In genomic region chr2:73979686-73980085, GRCh38 we compare ENCODE assay signal across 9 cellular contexts. TPM values are rescaled to one million over a fixed set of nuclear protein-coding genes. Genes with fewer than 3 reads are reported as not detected.
A peak's percentile ranks its signal among the peaks of the same experiment; 100 is the strongest.
DNase-seq lines count a peak whose midpoint lies in the region; ATAC-seq, FAIRE-seq and TF ChIP-seq lines count a peak whose summit lies in the region.
"Had no signal": no experiment of that assay in that cellular context is flagged by ENCODE, and none has a peak within 500 bp of the region (broad histone marks: within the 10 kb centered on the region; RNA-seq: fewer than 3 reads in every experiment).

No MANE protein-coding gene starts in this region.

- H3K4me1 Mint-ChIP-seq in CD4-positive, alpha-beta T cell (ENCODE audit: low read depth): peaks cover 83% of the 10 kb centered on the region
- peaks cover 83% of the 10 kb centered on the region for H3K4me1 Mint-ChIP-seq in activated naive CD8-positive, alpha-beta T cell (ENCODE audit: low read depth)
- peaks cover 56% of the 10 kb centered on the region for H3K4me1 Mint-ChIP-seq in stimulated activated memory B cell treated with anti-CD40 and anti-IgM and Interleukin-4, amounts not matched to agents 10 μg/mL and 1 μg/mL and 100 μg/mL, for 72 hours

- peak overlapping the region; percentile 69 for H3K27ac Mint-ChIP-seq in CD4-positive, alpha-beta T cell
- H3K27ac Mint-ChIP-seq in activated naive CD8-positive, alpha-beta T cell: peak overlapping the region; percentile 84
- no peak overlapping the region for H3K27ac Mint-ChIP-seq in stimulated activated memory B cell treated with anti-CD40 and anti-IgM and Interleukin-4, amounts not matched to agents 10 μg/mL and 1 μg/mL and 100 μg/mL, for 72 hours

- peak overlapping the region in 1 of 3 experiments; percentile 5 for H3K4me3 ChIP-seq in keratinocyte (ENCODE audit: control insufficient read depth in 2 of 3, extremely low read depth in 1 of 3, insufficient read depth in 2 of 3, low read depth in 1 of 3, low read length in 3 of 3)
- H3K4me3 ChIP-seq: prostate gland had no signal

- TF ChIP-seq CTCF in CD4-positive, alpha-beta T cell (IDR thresholded peaks at IDR 0.05): no peak
- TF ChIP-seq CTCF in keratinocyte (optimal IDR thresholded peaks at IDR 0.05 in 1 of 3, IDR thresholded peaks at IDR 0.05 in 1 of 3, conservative IDR thresholded peaks at IDR 0.05 in 1 of 3; ENCODE audit: extremely low read depth in 1 of 3, insufficient read depth in 2 of 3, low read length in 3 of 3): no peak

- no peaks in the 10 kb centered on the region for H3K27me3 Mint-ChIP-seq in CD4-positive, alpha-beta T cell
- H3K27me3 Mint-ChIP-seq in activated naive CD8-positive, alpha-beta T cell: no peaks in the 10 kb centered on the region
- H3K27me3 Mint-ChIP-seq in stimulated activated memory B cell treated with anti-CD40 and anti-IgM and Interleukin-4, amounts not matched to agents 10 μg/mL and 1 μg/mL and 100 μg/mL, for 72 hours: no peaks in the 10 kb centered on the region

- DNase-seq in CD4-positive, alpha-beta T cell: no peak
- DNase-seq in HS-5 (ENCODE audit: low read depth) (peak; percentile 71), keratinocyte (ENCODE audit: low read depth, low spot score) (no peak)
- no peak for DNase-seq in NK-92 treated with Interleukin-12 subunit alpha and Interleukin-12 subunit beta, amount 100 ng/mL, for 24 hours (lab: John Stamatoyannopoulos, UW)

- no peaks in the 10 kb centered on the region for H3K27me3 ChIP-seq in CD4-positive, alpha-beta T cell (ENCODE audit: control insufficient read depth, insufficient read depth, low read length)
- H3K27me3 ChIP-seq in keratinocyte (ENCODE audit: control insufficient read depth, extremely low read depth, insufficient read depth, low read length): no peaks in the 10 kb centered on the region

- H3K9me3 ChIP-seq in CD4-positive, alpha-beta T cell (ENCODE audit: control insufficient read depth, low read length): no peaks in the 10 kb centered on the region
- no peaks in the 10 kb centered on the region for H3K9me3 ChIP-seq in keratinocyte (ENCODE audit: control insufficient read depth, low read depth, low read length)
- H3K9me3 ChIP-seq: prostate gland had no signal

- H3K9me3 Mint-ChIP-seq in CD4-positive, alpha-beta T cell: no peaks in the 10 kb centered on the region
- no peaks in the 10 kb centered on the region for H3K9me3 Mint-ChIP-seq in activated naive CD8-positive, alpha-beta T cell (ENCODE audit: low read depth)
- no peaks in the 10 kb centered on the region for H3K9me3 Mint-ChIP-seq in stimulated activated memory B cell treated with anti-CD40 and anti-IgM and Interleukin-4, amounts not matched to agents 10 μg/mL and 1 μg/mL and 100 μg/mL, for 72 hours

- POLR2A ChIA-PET in CD4-positive, alpha-beta T cell (lab: Charles Lee): interaction anchor here (0.7 to 2.7 kb wide), 10 partner anchors 10 to 199 kb away, joined by 3 to 15 read pairs (median 4); partner anchors contain the start of genes DGUOK and MOB1A

- no peaks in the 10 kb centered on the region for H3K36me3 ChIP-seq in keratinocyte (ENCODE audit: control insufficient read depth in 2 of 2, extremely low read depth in 1 of 2, insufficient read depth in 2 of 2, low read length in 2 of 2)
- H3K36me3 ChIP-seq: prostate gland had no signal

- CTCF ChIA-PET in CD4-positive, alpha-beta T cell (lab: Charles Lee): interaction anchor here (1.5 to 2.0 kb wide), 2 partner anchors 9 to 72 kb away, joined by 4 to 5 read pairs; no protein-coding TSS in a partner anchor

- H3K4me3 Mint-ChIP-seq in CD4-positive, alpha-beta T cell: peak overlapping the region; percentile 26
- peak overlapping the region; percentile 78 for H3K4me3 Mint-ChIP-seq in activated naive CD8-positive, alpha-beta T cell
- H3K4me3 Mint-ChIP-seq in stimulated activated memory B cell treated with anti-CD40 and anti-IgM and Interleukin-4, amounts not matched to agents 10 μg/mL and 1 μg/mL and 100 μg/mL, for 72 hours: no peak overlapping the region

- peak overlapping the region; percentile 77 for H3K4me2 ChIP-seq in keratinocyte (ENCODE audit: control insufficient read depth, extremely low read depth, insufficient read depth, low read depth, low read length)

- no peak overlapping the region for H2AFZ ChIP-seq in keratinocyte (ENCODE audit: control insufficient read depth, low read length)

- H3K9ac ChIP-seq in keratinocyte (ENCODE audit: control insufficient read depth, extremely low read depth, insufficient read depth, low read length): no peak overlapping the region

- H4K20me1 ChIP-seq in keratinocyte (ENCODE audit: control insufficient read depth, extremely low read depth, insufficient read depth, low read length): no peaks in the 10 kb centered on the region

- H3K4me1 ChIP-seq in keratinocyte (ENCODE audit: control insufficient read depth, extremely low read depth, insufficient read depth, low read length): peaks cover 42% of the 10 kb centered on the region

- peaks cover 9% of the 10 kb centered on the region for H3K9me1 ChIP-seq in keratinocyte (ENCODE audit: control insufficient read depth, extremely low read depth, insufficient read depth, low read length)

- ATAC-seq in CD4-positive, alpha-beta T cell (ENCODE audit: poor library complexity): no peak
- no peak for ATAC-seq in stimulated activated memory B cell treated with anti-CD40 and anti-IgM and Interleukin-4, amounts not matched to agents 10 μg/mL and 1 μg/mL and 100 μg/mL, for 72 hours
- no peak for ATAC-seq in GM21390 (IDR thresholded peaks at IDR 0.05; ENCODE audit: unreplicated experiment)
- ATAC-seq in HG03139 (IDR thresholded peaks at IDR 0.05; ENCODE audit: unreplicated experiment): no peak

- peaks cover 2% of the 10 kb centered on the region for H3K79me2 ChIP-seq in keratinocyte (ENCODE audit: control insufficient read depth, insufficient read depth, low read length)

- dilution Hi-C loops in keratinocyte (cut with MboI; ENCODE audit: extremely low pct_ligation_motif_present, low sequenced_read_pairs): no loop called here

- no peaks in the 10 kb centered on the region for H3K36me3 Mint-ChIP-seq in CD4-positive, alpha-beta T cell (ENCODE audit: low read depth)
- H3K36me3 Mint-ChIP-seq in activated naive CD8-positive, alpha-beta T cell: no peaks in the 10 kb centered on the region
- H3K36me3 Mint-ChIP-seq in stimulated activated memory B cell treated with anti-CD40 and anti-IgM and Interleukin-4, amounts not matched to agents 10 μg/mL and 1 μg/mL and 100 μg/mL, for 72 hours: no peaks in the 10 kb centered on the region

- intact Hi-C loops in CD4-positive, alpha-beta T cell (cut with DNase I, micrococcal nuclease): loop anchor here (10.0 kb wide), 1 partner anchor 155 kb away; the partner anchor contains the start of gene STAMBP (in 2 of the 2)

- FAIRE-seq in keratinocyte (lab: Jason Lieb, UNC): peak; percentile 71

- H3K27ac ChIP-seq in CD4-positive, alpha-beta T cell (ENCODE audit: low read depth, low read length): peak overlapping the region; percentile 41
- H3K27ac ChIP-seq in keratinocyte (ENCODE audit: control insufficient read depth, insufficient read depth, low read length): peak overlapping the region; percentile 27
- H3K27ac ChIP-seq: prostate gland had no signal

RNA-seq across cellular contexts. Expression of gene TET3, which starts 5.0 kb away (rescaled TPM):
- total RNA-seq in CD4-positive, alpha-beta T cell: 10 to 100 TPM; 22.2 to 24.1 TPM
- 1.8 to 3.2 TPM (median 2.9 TPM) in 3 replicates for polyA plus RNA-seq in keratinocyte
- polyA plus RNA-seq in keratinocyte (2011; ENCODE audit: low read depth): 2.4 TPM
- 1.1 and 1.5 TPM in 2 replicates for polyA plus RNA-seq in keratinocyte (2011; cell fraction: cytosol; rRNA removed)
- polyA plus RNA-seq in keratinocyte (2011; cell fraction: nucleus; rRNA removed): 8.3 and 9.1 TPM in 2 replicates
- polyA plus RNA-seq in keratinocyte (2012; ENCODE audit: low replicate concordance): 4.1 and 5.9 TPM in 2 replicates
- 3.2 to 15.1 TPM (median 5.7 TPM) in 3 replicates for polyA minus RNA-seq in keratinocyte
- polyA minus RNA-seq in keratinocyte (2011; cell fraction: cytosol; rRNA and poly(A)+ RNA removed): 2.5 TPM
- 8.2 and 13.5 TPM in 2 replicates for polyA minus RNA-seq in keratinocyte (2011; cell fraction: nucleus; rRNA and poly(A)+ RNA removed)

RNA-seq across cellular contexts. Expression of gene DGUOK, which starts 53.0 kb away (rescaled TPM):
- total RNA-seq in CD4-positive, alpha-beta T cell: 10 to 100 TPM; 30.5 to 32.0 TPM
- 76.4 to 106 TPM (median 102 TPM) in 3 replicates for polyA plus RNA-seq in keratinocyte
- polyA plus RNA-seq in keratinocyte (2011; ENCODE audit: low read depth): 12.3 TPM
- polyA plus RNA-seq in keratinocyte (2011; cell fraction: cytosol; rRNA removed): 98.1 and 132 TPM in 2 replicates
- polyA plus RNA-seq in keratinocyte (2011; cell fraction: nucleus; rRNA removed): 50.9 and 59.2 TPM in 2 replicates
- 75.0 and 100 TPM in 2 replicates for polyA plus RNA-seq in keratinocyte (2012; ENCODE audit: low replicate concordance)
- polyA minus RNA-seq in keratinocyte: 37.6 to 46.3 TPM (median 38.1 TPM) in 3 replicates
- polyA minus RNA-seq in keratinocyte (2011; cell fraction: cytosol; rRNA and poly(A)+ RNA removed): 36.4 TPM
- polyA minus RNA-seq in keratinocyte (2011; cell fraction: nucleus; rRNA and poly(A)+ RNA removed): 18.3 and 21.2 TPM in 2 replicates
